29 cellular contexts compared by ENCODE assay signal in genomic region chr6:40998661-40999060, GRCh38. TPM values are rescaled to one million over a fixed set of nuclear protein-coding genes. Genes with fewer than 3 reads are reported as not detected.
A peak's percentile ranks its signal among the peaks of the same experiment; 100 is the strongest.
DNase-seq lines count a peak whose midpoint lies in the region; ATAC-seq and TF ChIP-seq lines count a peak whose summit lies in the region.
"Had no signal": no experiment of that assay in that cellular context is flagged by ENCODE, and none has a peak within 500 bp of the region (broad histone marks: within the 10 kb centered on the region; RNA-seq: fewer than 3 reads in every experiment).

No MANE protein-coding gene starts in this region.

- no peaks in the 10 kb centered on the region for H3K36me3 Mint-ChIP-seq in CD4-positive, alpha-beta memory T cell
- H3K36me3 Mint-ChIP-seq: activated CD4-positive, alpha-beta memory T cell treated with anti-CD3 and anti-CD28 coated beads for 36 hours; activated naive CD4-positive, alpha-beta T cell treated with anti-CD3 and anti-CD28 coated beads, Interleukin-2, amount 10 ng/mL, durations not matched to agents 7 days and 5 days; CD4-positive, CD25-positive, alpha-beta regulatory T cell; naive thymus-derived CD8-positive, alpha-beta T cell; stimulated activated naive B cell treated with anti-CD40 and anti-IgM and Interleukin-4, amounts not matched to agents 10 μg/mL and 1 μg/mL and 100 μg/mL, for 72 hours had no signal

- ATAC-seq in GM21786 (IDR thresholded peaks at IDR 0.05; ENCODE audit: unreplicated experiment): no peak
- ATAC-seq: naive thymus-derived CD8-positive, alpha-beta T cell; stimulated activated naive B cell treated with anti-CD40 and anti-IgM and Interleukin-4, amounts not matched to agents 10 μg/mL and 1 μg/mL and 100 μg/mL, for 72 hours had no signal

- H3K4me1 Mint-ChIP-seq in CD4-positive, alpha-beta memory T cell: no peaks in the 10 kb centered on the region
- H3K4me1 Mint-ChIP-seq: activated naive CD4-positive, alpha-beta T cell treated with anti-CD3 and anti-CD28 coated beads, Interleukin-2, amount 10 ng/mL, durations not matched to agents 7 days and 5 days; CD4-positive, CD25-positive, alpha-beta regulatory T cell; naive thymus-derived CD8-positive, alpha-beta T cell had no signal

- peak overlapping the region; percentile 55 for H3K27ac ChIP-seq in C4-2B
- H3K27ac ChIP-seq in VCaP: peak overlapping the region; percentile 90
- peak overlapping the region; percentile 89 for H3K27ac ChIP-seq in left ventricle myocardium inferior (replicated peaks)
- no peak overlapping the region for H3K27ac ChIP-seq in trophoblast cell (ENCODE audit: low read depth, low read length)
- H3K27ac ChIP-seq in CD4-positive, alpha-beta memory T cell (ENCODE audit: low read depth, low read length): no peak overlapping the region

- no peak overlapping the region for H2BK5ac ChIP-seq in trophoblast cell (ENCODE audit: low read depth, low read length, poor library complexity)

- H2BK120ac ChIP-seq in trophoblast cell (ENCODE audit: insufficient read depth, low read length, poor library complexity): peak overlapping the region; percentile 1

- H2BK12ac ChIP-seq in trophoblast cell (ENCODE audit: low read length): no peak overlapping the region

- no peak overlapping the region for H3K4me3 Mint-ChIP-seq in CD4-positive, alpha-beta memory T cell
- H3K4me3 Mint-ChIP-seq: activated CD4-positive, alpha-beta memory T cell treated with anti-CD3 and anti-CD28 coated beads for 36 hours; activated naive CD4-positive, alpha-beta T cell treated with anti-CD3 and anti-CD28 coated beads, Interleukin-2, amount 10 ng/mL, durations not matched to agents 7 days and 5 days; CD4-positive, CD25-positive, alpha-beta regulatory T cell; HFFc6; naive thymus-derived CD8-positive, alpha-beta T cell; stimulated activated naive B cell treated with anti-CD40 and anti-IgM and Interleukin-4, amounts not matched to agents 10 μg/mL and 1 μg/mL and 100 μg/mL, for 72 hours had no signal

- no peak overlapping the region for H3K4me2 ChIP-seq in trophoblast cell (ENCODE audit: low read length)

- H3K9me3 ChIP-seq in left ventricle myocardium inferior (replicated peaks) (no peaks in the 10 kb centered on the region), trophoblast cell (ENCODE audit: insufficient read depth, low read depth, low read length) (peaks cover 2% of the 10 kb centered on the region)
- H3K9me3 ChIP-seq in CD4-positive, alpha-beta memory T cell (ENCODE audit: control insufficient read depth in 1 of 2, low read length in 2 of 2): no peaks in the 10 kb centered on the region
- H3K9me3 ChIP-seq: MG63 had no signal

- H3K9ac ChIP-seq in trophoblast cell (ENCODE audit: low read length): no peak overlapping the region

- H3K4ac ChIP-seq in trophoblast cell (ENCODE audit: low read depth, low read length): no peak overlapping the region

- no peaks in the 10 kb centered on the region for H3K9me3 Mint-ChIP-seq in CD4-positive, alpha-beta memory T cell
- H3K9me3 Mint-ChIP-seq: activated CD4-positive, alpha-beta memory T cell treated with anti-CD3 and anti-CD28 coated beads for 36 hours; activated naive CD4-positive, alpha-beta T cell treated with anti-CD3 and anti-CD28 coated beads, Interleukin-2, amount 10 ng/mL, durations not matched to agents 7 days and 5 days; CD4-positive, CD25-positive, alpha-beta regulatory T cell; HFFc6; naive thymus-derived CD8-positive, alpha-beta T cell; stimulated activated naive B cell treated with anti-CD40 and anti-IgM and Interleukin-4, amounts not matched to agents 10 μg/mL and 1 μg/mL and 100 μg/mL, for 72 hours had no signal

- H3K4me1 ChIP-seq in left ventricle myocardium inferior (peaks cover 27% of the 10 kb centered on the region), trophoblast cell (ENCODE audit: control insufficient read depth in 1 of 2, insufficient read depth in 2 of 2, low read length in 2 of 2) (peaks cover 20 to 25% of the 10 kb centered on the region in 2 experiments)
- H3K4me1 ChIP-seq in CD4-positive, alpha-beta memory T cell (ENCODE audit: insufficient read depth, low read length): no peaks in the 10 kb centered on the region

- H4K12ac ChIP-seq in trophoblast cell (ENCODE audit: low read depth, low read length): no peak overlapping the region

- H3K27ac Mint-ChIP-seq in CD4-positive, alpha-beta memory T cell: no peak overlapping the region
- H3K27ac Mint-ChIP-seq: activated CD4-positive, alpha-beta memory T cell treated with anti-CD3 and anti-CD28 coated beads for 36 hours; activated naive CD4-positive, alpha-beta T cell treated with anti-CD3 and anti-CD28 coated beads, Interleukin-2, amount 10 ng/mL, durations not matched to agents 7 days and 5 days; CD4-positive, CD25-positive, alpha-beta regulatory T cell; HFFc6; naive thymus-derived CD8-positive, alpha-beta T cell; stimulated activated naive B cell treated with anti-CD40 and anti-IgM and Interleukin-4, amounts not matched to agents 10 μg/mL and 1 μg/mL and 100 μg/mL, for 72 hours had no signal

- H4K91ac ChIP-seq in trophoblast cell (ENCODE audit: low read depth, low read length): no peak overlapping the region

- H3K27me3 ChIP-seq in left ventricle myocardium inferior (ENCODE audit: low read depth): peaks cover 5% of the 10 kb centered on the region
- H3K27me3 ChIP-seq in trophoblast cell (ENCODE audit: insufficient read depth, low read length): no peaks in the 10 kb centered on the region
- H3K27me3 ChIP-seq in CD4-positive, alpha-beta memory T cell (ENCODE audit: insufficient read depth, low read length): no peaks in the 10 kb centered on the region
- H3K27me3 ChIP-seq: MG63 had no signal

- no peaks in the 10 kb centered on the region for H3K79me2 ChIP-seq in trophoblast cell (ENCODE audit: control insufficient read depth, insufficient read depth, low read length, poor library complexity)

- DNase-seq in left ventricle myocardium inferior (no peak), trophoblast cell (no peak), Ammon's horn (ENCODE audit: low spot score) (no peak), GM20000 (ENCODE audit: low spot score) (no peak)
- no peak for DNase-seq in CD4-positive, alpha-beta memory T cell
- DNase-seq: activated CD4-positive, alpha-beta memory T cell treated with anti-CD3 and anti-CD28 coated beads for 36 hours; activated CD4-positive, alpha-beta T cell treated with anti-CD3 and anti-CD28 coated beads for 1 hour; activated CD8-positive, alpha-beta memory T cell treated with anti-CD3 and anti-CD28 coated beads, Interleukin-2, amount 50 U/mL, for 4 hours; activated naive CD4-positive, alpha-beta T cell treated with anti-CD3 and anti-CD28 coated beads, Interleukin-2, amount 10 ng/mL, durations not matched to agents 7 days and 5 days; CD4-positive, CD25-positive, alpha-beta regulatory T cell; DND-41; HFFc6; KG1; MG63; naive thymus-derived CD8-positive, alpha-beta T cell; NCI-H1930; NCI-H524 treated with DMSO at 0.1 percent for 48 hours; nucleus accumbens; stimulated activated naive B cell treated with anti-CD40 and anti-IgM and Interleukin-4, amounts not matched to agents 10 μg/mL and 1 μg/mL and 100 μg/mL, for 72 hours; T-helper 2 cell had no signal

- no peak overlapping the region for H4K8ac ChIP-seq in trophoblast cell (ENCODE audit: low read depth, low read length)

- no CpG with 5 or more reads among the region's 4 CpGs for WGBS in trophoblast cell (ENCODE audit: extremely low coverage, insufficient coverage, insufficient read length)

- H3K36me3 ChIP-seq in left ventricle myocardium inferior (no peaks in the 10 kb centered on the region), trophoblast cell (ENCODE audit: control insufficient read depth in 1 of 2, insufficient read depth in 2 of 2, low read length in 2 of 2) (no peaks in the 10 kb centered on the region)
- H3K36me3 ChIP-seq in CD4-positive, alpha-beta memory T cell (ENCODE audit: insufficient read depth, low read length): no peaks in the 10 kb centered on the region
- H3K36me3 ChIP-seq: MG63 had no signal

- no peak overlapping the region for H3K18ac ChIP-seq in trophoblast cell (ENCODE audit: low read length)

- peaks cover 6% of the 10 kb centered on the region for H3K79me1 ChIP-seq in trophoblast cell (ENCODE audit: low read length)

- TF ChIP-seq CTCF in C4-2B (conservative IDR thresholded peaks at IDR 0.05) (no peak), VCaP (conservative IDR thresholded peaks at IDR 0.05) (no peak), left ventricle myocardium inferior (IDR thresholded peaks at IDR 0.05; ENCODE audit: borderline replicate concordance) (no peak), GM20000 (IDR thresholded peaks at IDR 0.05; ENCODE audit: extremely low read depth, missing control alignments) (no peak)

- H3K27me3 Mint-ChIP-seq in CD4-positive, alpha-beta memory T cell: peaks cover 22 to 29% of the 10 kb centered on the region in 2 donors

- no peak overlapping the region for H2AFZ ChIP-seq in trophoblast cell (ENCODE audit: insufficient read depth, low read length, poor library complexity)

- H3K14ac ChIP-seq in trophoblast cell (ENCODE audit: low read length): no peak overlapping the region

- H2AK5ac ChIP-seq in trophoblast cell (ENCODE audit: low read length): no peak overlapping the region

- H3K4me3 ChIP-seq in left ventricle myocardium inferior (peak overlapping the region; percentile 61), trophoblast cell (ENCODE audit: low read depth, low read length) (no peak overlapping the region)
- H3K4me3 ChIP-seq in CD4-positive, alpha-beta memory T cell (ENCODE audit: low read length in 2 of 2): no peak overlapping the region
- H3K4me3 ChIP-seq: MG63 had no signal

- H3K23ac ChIP-seq in trophoblast cell (ENCODE audit: low read length): no peak overlapping the region

- CTCF ChIA-PET in CD4-positive, alpha-beta memory T cell (lab: Charles Lee; ENCODE audit: partially characterized antibody): interaction anchor here (1.2 to 7.1 kb wide), 5 partner anchors 10 to 67 kb away, joined by 3 to 41 read pairs (median 8); no protein-coding TSS in a partner anchor

- intact Hi-C loops in left ventricle myocardium inferior (cut with micrococcal nuclease): no loop called here
- intact Hi-C loops in CD4-positive, alpha-beta memory T cell (cut with micrococcal nuclease): no loop called here

- POLR2A ChIA-PET in CD4-positive, alpha-beta memory T cell (lab: Charles Lee; ENCODE audit: partially characterized antibody): no interaction called here

RNA-seq across cellular contexts. Expression of gene UNC5CL, which starts 40.4 kb away (rescaled TPM):
- 0.27 TPM for total RNA-seq in left ventricle myocardium inferior
- polyA plus RNA-seq in trophoblast cell (2013): 0.57 and 0.70 TPM in 2 replicates
- 1 to 10 TPM; 6.2 to 6.4 TPM for total RNA-seq in CD4-positive, alpha-beta memory T cell
- polyA plus RNA-seq in CD4-positive, alpha-beta memory T cell: under 1 TPM; 0.13 to 0.69 TPM
- total RNA-seq: A172, HFFc6 had no signal

RNA-seq across cellular contexts. Expression of gene TSPO2, which starts 43.6 kb away (rescaled TPM):
- total RNA-seq in left ventricle myocardium inferior: not detected
- polyA plus RNA-seq in trophoblast cell (2013): not detected in 2 replicates
- not detected for total RNA-seq in CD4-positive, alpha-beta memory T cell
- not detected for polyA plus RNA-seq in CD4-positive, alpha-beta memory T cell
- total RNA-seq: A172; activated CD4-positive, alpha-beta memory T cell treated with anti-CD3 and anti-CD28 coated beads for 36 hours; CD4-positive, CD25-positive, alpha-beta regulatory T cell; HFFc6; mononuclear cell; naive thymus-derived CD8-positive, alpha-beta T cell; pulmonary artery endothelial cell; temporal lobe; urinary bladder had no signal
- polyA plus RNA-seq: CD4-positive, CD25-positive, alpha-beta regulatory T cell; naive thymus-derived CD8-positive, alpha-beta T cell; urinary bladder had no signal

RNA-seq across cellular contexts. Expression of gene APOBEC2, which starts 54.3 kb away (rescaled TPM):
- 219 TPM for total RNA-seq in left ventricle myocardium inferior
- 0.60 and 0.69 TPM in 2 replicates for polyA plus RNA-seq in trophoblast cell (2013)
- not detected for total RNA-seq in CD4-positive, alpha-beta memory T cell
- under 1 TPM; 0.44 to 0.91 TPM for polyA plus RNA-seq in CD4-positive, alpha-beta memory T cell
- total RNA-seq: A172; activated CD4-positive, alpha-beta memory T cell treated with anti-CD3 and anti-CD28 coated beads for 36 hours; CD4-positive, CD25-positive, alpha-beta regulatory T cell; HFFc6; HT1080; mononuclear cell; naive thymus-derived CD8-positive, alpha-beta T cell; pulmonary artery endothelial cell; temporal lobe had no signal

Comparison
In these comparisons a context has a peak if more than half of its experiments do, and no peak if none do; other contexts are left out.
1. H3K27ac ChIP-seq: peak in C4-2B (single experiment), VCaP (single experiment) and left ventricle myocardium inferior (single experiment); none in trophoblast cell (single experiment) and CD4-positive, alpha-beta memory T cell (single experiment).
2. RNA of gene APOBEC2, which starts 54.3 kb away (total RNA-seq): 219 TPM in left ventricle myocardium inferior (single experiment); not detected in CD4-positive, alpha-beta memory T cell; every median in the first group is over 100 times any median in the second.